Comparison of ENCODE assay signal across 25 cellular contexts in the genomic region with DNA sequence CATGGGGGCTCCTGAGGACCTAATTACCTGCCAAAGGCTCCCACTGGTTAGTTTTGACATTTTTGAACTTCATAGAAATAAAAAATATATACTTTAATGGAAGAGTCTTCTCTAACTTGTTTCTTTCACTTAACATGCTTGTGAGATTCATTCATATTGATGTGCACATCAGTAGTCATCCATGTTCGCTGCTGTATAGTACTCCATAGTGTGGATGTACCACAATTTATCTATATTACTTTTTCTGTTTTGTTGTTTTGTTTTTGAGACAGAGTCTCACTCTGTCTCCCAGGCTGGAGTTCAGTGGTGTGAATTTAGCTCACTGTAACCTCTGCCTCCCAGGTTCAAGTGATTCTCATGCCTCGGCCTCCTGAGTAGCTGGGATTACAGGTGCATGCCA. TPM values are rescaled to one million over a fixed set of nuclear protein-coding genes. Genes with fewer than 3 reads are reported as not detected.
A peak's percentile ranks its signal among the peaks of the same experiment; 100 is the strongest.
DNase-seq lines count a peak whose midpoint lies in the region; ATAC-seq, FAIRE-seq and TF ChIP-seq lines count a peak whose summit lies in the region.
"Had no signal": no experiment of that assay in that cellular context is flagged by ENCODE, and none has a peak within 500 bp of the region (broad histone marks: within the 10 kb centered on the region; RNA-seq: fewer than 3 reads in every experiment).

No MANE protein-coding gene starts in this region.

- 66% methylated on average over 2 of the region's 2 CpGs for WGBS in K562 (ENCODE audit: insufficient coverage, low coverage, missing lambda C conversion rate)
- WGBS in lung, 2 donors: 96 to 100% methylated on average over 2 of the region's 2 CpGs

- no peak for TF ChIP-seq POLR2A in K562 (conservative IDR thresholded peaks at IDR 0.05)

- intact Hi-C loops in K562 (cut with micrococcal nuclease): no loop called here

- CTCF ChIA-PET in HEK293 (lab: Yijun Ruan, JAX) (no interaction called here), K562 (lab: Yijun Ruan, JAX; ENCODE audit: low intra/inter-chr PET ratio) (no interaction called here)

- H3K4me3 ChIP-seq in HEK293 (ENCODE audit: low read depth, low read length) (no peak overlapping the region), K562 (no peak overlapping the region), lung (no peak overlapping the region)
- H3K4me3 ChIP-seq: BLaER1, GM12878 had no signal

- in situ Hi-C loops in K562 (cut with MboI): no loop called here

- ATAC-seq in K562 (no peak), lung (ENCODE audit: insufficient read depth, low FRiP score) (no peak), HG03432 (IDR thresholded peaks at IDR 0.05; ENCODE audit: unreplicated experiment) (no peak)
- ATAC-seq: GM12878 had no signal

- TF ChIP-seq CTCF in HEK293 (tag by site-specific recombination; IDR thresholded peaks at IDR 0.05) (no peak), K562 (IDR thresholded peaks at IDR 0.05 in 2 of 3, conservative IDR thresholded peaks at IDR 0.05 in 1 of 3; ENCODE audit: insufficient read depth in 2 of 3, low read depth in 1 of 3, low read length in 3 of 3) (no peak), lung (IDR thresholded peaks at IDR 0.05; ENCODE audit: control extremely low read depth, extremely low read depth) (no peak)

- H3K79me2 ChIP-seq in K562 (ENCODE audit: control insufficient read depth, insufficient read depth, low read length): no peaks in the 10 kb centered on the region

- H3K4me2 ChIP-seq in K562 (ENCODE audit: insufficient read depth, low read length): no peak overlapping the region
- H3K4me2 ChIP-seq: BLaER1 had no signal

- H4K20me1 ChIP-seq in K562 (replicated peaks; ENCODE audit: control insufficient read depth, insufficient read depth, low read length): no peaks in the 10 kb centered on the region
- H4K20me1 ChIP-seq: BLaER1 had no signal

- BruUV-seq in K562 (replicated peaks; lab: Mats Ljungman, UMichigan): no TSS peak

- no peak for FAIRE-seq in K562 (lab: Jason Lieb, UNC)
- FAIRE-seq: A204.1, GM12878, GM12892, GM18507 had no signal

- no peaks in the 10 kb centered on the region for H3K36me3 ChIP-seq in HEK293 (ENCODE audit: control insufficient read depth in 2 of 2, insufficient read depth in 1 of 2, low read length in 2 of 2)
- no peaks in the 10 kb centered on the region for H3K36me3 ChIP-seq in K562 (ENCODE audit: control insufficient read depth, insufficient read depth, low read length)
- H3K36me3 ChIP-seq in lung (ENCODE audit: control insufficient read depth in 2 of 2, insufficient read depth in 2 of 2, low read length in 2 of 2): no peaks in the 10 kb centered on the region
- H3K36me3 ChIP-seq: BE2C, BLaER1 had no signal

- POLR2A ChIA-PET in HEK293 (lab: Yijun Ruan, JAX) (no interaction called here), K562 (lab: Yijun Ruan, JAX) (no interaction called here)

- H3K27ac ChIP-seq in HEK293 (ENCODE audit: extremely low read depth, low read depth, low read length) (no peak overlapping the region), K562 (ENCODE audit: extremely low read depth, low read depth, low read length) (no peak overlapping the region), lung (ENCODE audit: low read depth in 1 of 2, low read length in 1 of 2) (no peak overlapping the region)
- H3K27ac ChIP-seq: BLaER1 had no signal

- no peak for TF ChIP-seq RAD21 in K562 (CRISPR knock-in tag; conservative IDR thresholded peaks at IDR 0.05 in 1 of 2, IDR thresholded peaks at IDR 0.05 in 1 of 2)

- no peak overlapping the region for H3K9ac ChIP-seq in K562 (ENCODE audit: insufficient read depth in 1 of 2, low read depth in 2 of 2, low read length in 2 of 2)
- H3K9ac ChIP-seq: BLaER1 had no signal

- H2AFZ ChIP-seq in K562 (ENCODE audit: low read depth, low read length): no peak overlapping the region

- H3K9me1 ChIP-seq in K562 (ENCODE audit: control insufficient read depth, insufficient read depth, low read length): no peaks in the 10 kb centered on the region

- no peaks in the 10 kb centered on the region for H3K9me3 ChIP-seq in HEK293 (ENCODE audit: control insufficient read depth, insufficient read depth, low read depth, low read length)
- H3K9me3 ChIP-seq in K562 (replicated peaks; ENCODE audit: control insufficient read depth, insufficient read depth, low read depth, low read length): no peaks in the 10 kb centered on the region
- peaks cover 0 to 1% of the 10 kb centered on the region in 2 donors for H3K9me3 ChIP-seq in lung (ENCODE audit: control insufficient read depth in 2 of 2, insufficient read depth in 1 of 2, low read length in 1 of 2)
- H3K9me3 ChIP-seq: BE2C, BLaER1 had no signal

- no peaks in the 10 kb centered on the region for H3K27me3 ChIP-seq in K562 (ENCODE audit: control insufficient read depth in 2 of 2, insufficient read depth in 2 of 2, low read length in 2 of 2)
- H3K27me3 ChIP-seq in lung (ENCODE audit: control insufficient read depth, insufficient read depth): no peaks in the 10 kb centered on the region
- H3K27me3 ChIP-seq: BE2C, BLaER1 had no signal

- no peak for TF ChIP-seq EP300 in K562 (IDR thresholded peaks at IDR 0.05; ENCODE audit: low read length)

- no peak for DNase-seq in K562 (ENCODE audit: extremely low read depth in 1 of 4, low spot score in 3 of 4)
- peak; percentile 5 for DNase-seq in lung (ENCODE audit: low spot score)
- no peak for DNase-seq in foreskin melanocyte
- DNase-seq: 8988T; ACHN; BE2C; C1 segment of cervical spinal cord; CD4-positive, alpha-beta memory T cell; CD4-positive, CD25-positive, alpha-beta regulatory T cell; CD8-positive, alpha-beta memory T cell; COR-L47; DMS 273 treated with DMSO at 0.1 percent for 48 hours; DMS153; DMS53; DMS79; DND-41; EL; GDM1 had no signal

- H3K4me1 ChIP-seq in HEK293 (ENCODE audit: control insufficient read depth, insufficient read depth, low read length): no peaks in the 10 kb centered on the region
- H3K4me1 ChIP-seq in K562 (replicated peaks in 1 of 2; ENCODE audit: control insufficient read depth in 2 of 2, insufficient read depth in 2 of 2, low read length in 2 of 2): peaks cover 5 to 6% of the 10 kb centered on the region in 2 experiments; a peak in 1 of 5 replicates
- H3K4me1 ChIP-seq in lung (ENCODE audit: control insufficient read depth in 2 of 2, insufficient read depth in 2 of 2, low read length in 2 of 2): peaks cover 0 to 2% of the 10 kb centered on the region in 2 donors
- H3K4me1 ChIP-seq: BE2C, BLaER1 had no signal

TF ChIP-seq in HEK293, 187 proteins besides CTCF, POLR2A, EP300 and RAD21:
- TF ChIP-seq ZNF175 (tag by site-specific recombination; IDR thresholded peaks at IDR 0.05) (no peak), ZNF48 (tag by site-specific recombination; IDR thresholded peaks at IDR 0.05) (no peak)
- TF ChIP-seq, protein P1, sequence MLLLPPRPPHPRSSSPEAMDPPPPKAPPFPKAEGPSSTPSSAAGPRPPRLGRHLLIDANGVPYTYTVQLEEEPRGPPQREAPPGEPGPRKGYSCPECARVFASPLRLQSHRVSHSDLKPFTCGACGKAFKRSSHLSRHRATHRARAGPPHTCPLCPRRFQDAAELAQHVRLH (tag by site-specific recombination; IDR thresholded peaks at IDR 0.05): 0 out of 2 replicates have a peak, but pooled peaks have one; percentile 53

TF ChIP-seq in K562, 482 proteins besides CTCF, POLR2A, EP300 and RAD21 (continues in another document):
- TF ChIP-seq ZNF146 (CRISPR knock-in tag; IDR thresholded peaks at IDR 0.05; ENCODE audit: unreplicated experiment): peak; percentile 99
- no peak for TF ChIP-seq DACH1 (IDR thresholded peaks at IDR 0.05; ENCODE audit: partially characterized antibody)
- TF ChIP-seq CBX3 (IDR thresholded peaks at IDR 0.05; ENCODE audit: borderline replicate concordance in 1 of 2, low read length in 2 of 2): 0 out of 3 replicates have a peak, but pooled peaks of 1 of the 2 experiments have one; percentile 30
- TF ChIP-seq BCOR (IDR thresholded peaks at IDR 0.05): peak; percentile 84
- peak in 1 of 2 experiments; percentile 62; a peak in 2 of 4 replicates for TF ChIP-seq KDM1A (IDR thresholded peaks at IDR 0.05)

RNA-seq across cellular contexts. Expression of a gene that starts 22.8 kb away (rescaled TPM):
- 0.76 and 1.1 TPM in 2 replicates for total RNA-seq in K562 (2011; cell fraction: chromatin; rRNA removed; ENCODE audit: low replicate concordance)
- total RNA-seq in K562 (2011; cell fraction: nucleolus; rRNA removed): 0.79 and 0.83 TPM in 2 replicates
- 0.69 and 0.88 TPM in 2 replicates for total RNA-seq in K562 (2011; cell fraction: nucleoplasm; rRNA removed)
- total RNA-seq in K562 (2014; rRNA removed): 0.32 and 0.37 TPM in 2 replicates
- total RNA-seq in K562 (2014; rRNA removed; fragmentation: Illumina TruSeq; extraction: Trizol): 0.11 and 0.16 TPM in 2 replicates
- 0.07 and 0.11 TPM in 2 replicates for total RNA-seq in K562 (2015; rRNA removed; fragmentation: Illumina TruSeq; extraction: Trizol)
- 0.34 and 0.40 TPM in 2 replicates for total RNA-seq in K562 (2021)
- polyA plus RNA-seq in K562 (2011; rRNA removed): 0.25 and 0.35 TPM in 2 replicates
- 0.44 and 0.69 TPM in 2 replicates for polyA plus RNA-seq in K562 (2011; cell fraction: cytosol; rRNA removed)
- 0.43 and 0.48 TPM in 2 replicates for polyA plus RNA-seq in K562 (2011; cell fraction: nucleus; rRNA removed)
- 0.21 and 0.26 TPM in 2 replicates for polyA plus RNA-seq in K562 (2012)
- 0.19 and 0.24 TPM in 2 replicates for polyA plus RNA-seq in K562 (2014; fragmentation: Illumina TruSeq; extraction: Trizol)
- under 1 TPM; 0.01 to 0.03 TPM for polyA plus RNA-seq in K562 (2014; fragmentation: Nextera tagmentation; extraction: Ambion mirVana)
- 0.20 and 0.40 TPM in 2 replicates for polyA plus RNA-seq in K562 (2014; rRNA removed)
- polyA minus RNA-seq in K562 (2011; rRNA and poly(A)+ RNA removed): 0.63 and 1.0 TPM in 2 replicates
- 0.38 and 0.91 TPM in 2 replicates for polyA minus RNA-seq in K562 (2011; cell fraction: cytosol; rRNA and poly(A)+ RNA removed)
- polyA minus RNA-seq in K562 (2011; cell fraction: nucleus; rRNA and poly(A)+ RNA removed): 0.13 and 0.78 TPM in 2 replicates
- total RNA-seq in lung: 10 to 100 TPM; 13.9 to 63.2 TPM
- 10 to 100 TPM; 13.5 to 58.0 TPM for polyA plus RNA-seq in lung

Comparison
In these comparisons a context has a peak if more than half of its experiments do, and no peak if none do; other contexts are left out.
1. RNA of a gene that starts 22.8 kb away (total RNA-seq): 13.9 to 63.2 TPM in lung; 0.07 to 1.1 TPM in K562; every median in the first group is over 4 times any median in the second.